Comparison of ENCODE assay signal across 8 cellular contexts in genomic region chr6:28217890-28218289, GRCh38. TPM values are rescaled to one million over a fixed set of nuclear protein-coding genes. Genes with fewer than 3 reads are reported as not detected.
A peak's percentile ranks its signal among the peaks of the same experiment; 100 is the strongest.
DNase-seq lines count a peak whose midpoint lies in the region; ATAC-seq and TF ChIP-seq lines count a peak whose summit lies in the region.

No MANE protein-coding gene starts in this region.

- H3K36me3 Mint-ChIP-seq in Calu3 (ENCODE audit: insufficient read depth, unreplicated experiment) (peaks cover 22% of the 10 kb centered on the region), brain (no peaks in the 10 kb centered on the region)
- H3K36me3 Mint-ChIP-seq in CD4-positive, alpha-beta T cell (ENCODE audit: low read depth): no peaks in the 10 kb centered on the region

- H2BK15ac ChIP-seq in neuronal stem cell (ENCODE audit: low read length): no peak overlapping the region

- no peaks in the 10 kb centered on the region for H3K79me1 ChIP-seq in neuronal stem cell (ENCODE audit: low read depth, low read length)

- no peak for ATAC-seq in GM18909 (IDR thresholded peaks at IDR 0.05; ENCODE audit: poor library complexity, unreplicated experiment)
- no peak for ATAC-seq in CD4-positive, alpha-beta T cell (ENCODE audit: poor library complexity)

- no peak overlapping the region for H3K18ac ChIP-seq in neuronal stem cell (ENCODE audit: low read length)

- no peak overlapping the region for H3K14ac ChIP-seq in neuronal stem cell (ENCODE audit: low read length)

- H3K4me3 Mint-ChIP-seq in Calu3 (ENCODE audit: low read depth, unreplicated experiment) (peak overlapping the region; percentile 72), brain (peak overlapping the region; percentile 27 to 93 (median 87))
- no peak overlapping the region for H3K4me3 Mint-ChIP-seq in CD4-positive, alpha-beta T cell

- H4K91ac ChIP-seq in neuronal stem cell (ENCODE audit: low read depth, low read length, poor library complexity): no peak overlapping the region

- H3K27ac ChIP-seq in HUES64 (ENCODE audit: low read depth, low read length): no peak overlapping the region
- H3K27ac ChIP-seq in neuronal stem cell (replicated peaks; ENCODE audit: low read length): no peak overlapping the region
- no peak overlapping the region for H3K27ac ChIP-seq in CD4-positive, alpha-beta T cell (ENCODE audit: low read depth, low read length)

- H3K4me3 ChIP-seq in HUES64 (ENCODE audit: low read length) (peak overlapping the region; percentile 70), neuronal stem cell (ENCODE audit: low read length in 2 of 2) (no peak overlapping the region)

- CTCF ChIA-PET in Calu3 (lab: Charles Lee): interaction anchor here (0.6 to 0.7 kb wide), 2 partner anchors 19 to 39 kb away, joined by 3 to 4 read pairs; no protein-coding TSS in a partner anchor
- CTCF ChIA-PET in CD4-positive, alpha-beta T cell (lab: Charles Lee): interaction anchor here (0.7 kb wide), 1 partner anchor 840 kb away, joined by 3 read pairs; no protein-coding TSS in a partner anchor

- no peak overlapping the region for H2BK120ac ChIP-seq in neuronal stem cell (ENCODE audit: low read depth, low read length)

- TF ChIP-seq CTCF in Calu3 (IDR thresholded peaks at IDR 0.05; ENCODE audit: unreplicated experiment): no peak
- TF ChIP-seq CTCF in brain (conservative IDR thresholded peaks at IDR 0.05): no peak
- no peak for TF ChIP-seq CTCF in CD4-positive, alpha-beta T cell (IDR thresholded peaks at IDR 0.05)

- H3K9ac ChIP-seq in HUES64 (ENCODE audit: low read depth, low read length) (no peak overlapping the region), neuronal stem cell (ENCODE audit: low read depth, low read length, poor library complexity) (peak overlapping the region; percentile 2)

- 91% methylated on average over 12 of the region's 12 CpGs for WGBS in HUES64
- WGBS in neuronal stem cell (ENCODE audit: extremely low coverage in 2 of 2, insufficient read length in 2 of 2, insufficient replicate concordance in 1 of 2), 2 donors: no CpG with 5 or more reads among the region's 12 CpGs

- H3K36me3 ChIP-seq in HUES64 (ENCODE audit: insufficient read depth, low read length) (no peaks in the 10 kb centered on the region), neuronal stem cell (replicated peaks in 1 of 2; ENCODE audit: control insufficient read depth in 2 of 2, insufficient read depth in 2 of 2, low read length in 2 of 2) (no peaks in the 10 kb centered on the region)

- H2AK5ac ChIP-seq in neuronal stem cell (ENCODE audit: low read depth, low read length): peak overlapping the region; percentile 73

- H3K4me1 Mint-ChIP-seq in Calu3 (ENCODE audit: low read depth, unreplicated experiment): peaks cover 6% of the 10 kb centered on the region
- peaks cover 14% of the 10 kb centered on the region for H3K4me1 Mint-ChIP-seq in brain
- peaks cover 10% of the 10 kb centered on the region for H3K4me1 Mint-ChIP-seq in CD4-positive, alpha-beta T cell (ENCODE audit: low read depth)

- H3K4me2 ChIP-seq in neuronal stem cell (ENCODE audit: insufficient read depth, low read length, poor library complexity, severe bottlenecking): peak overlapping the region; percentile 61

- H3K27ac Mint-ChIP-seq in Calu3 (ENCODE audit: unreplicated experiment) (no peak overlapping the region), brain (no peak overlapping the region)
- H3K27ac Mint-ChIP-seq in CD4-positive, alpha-beta T cell: no peak overlapping the region

- H3K9me3 Mint-ChIP-seq in Calu3 (ENCODE audit: low read depth, unreplicated experiment) (no peaks in the 10 kb centered on the region), brain (peaks cover 0 to 6% (median 0%) of the 10 kb centered on the region in 5 experiments)
- H3K9me3 Mint-ChIP-seq in CD4-positive, alpha-beta T cell: no peaks in the 10 kb centered on the region

- POLR2A ChIA-PET in CD4-positive, alpha-beta T cell (lab: Charles Lee): no interaction called here

- intact Hi-C loops in Calu3 (cut with micrococcal nuclease; ENCODE audit: unreplicated experiment): loop anchor here (10.0 kb wide), 1 partner anchor 203 kb away; no protein-coding TSS in a partner anchor
- intact Hi-C loops in CD4-positive, alpha-beta T cell (cut with DNase I, micrococcal nuclease): no loop called here

- BruUV-seq in Calu3 (replicated peaks; lab: Mats Ljungman, UMichigan): no TSS peak

- no peak overlapping the region for H4K8ac ChIP-seq in neuronal stem cell (ENCODE audit: low read depth, low read length)

- H3K27me3 ChIP-seq in HUES64 (ENCODE audit: insufficient read depth, low read length) (peaks cover 82% of the 10 kb centered on the region), neuronal stem cell (ENCODE audit: control insufficient read depth in 3 of 3, insufficient read depth in 3 of 3, low read depth in 1 of 3, low read length in 3 of 3) (peaks cover 0 to 83% (median 9%) of the 10 kb centered on the region in 3 experiments)
- peaks cover 83% of the 10 kb centered on the region for H3K27me3 ChIP-seq in CD4-positive, alpha-beta T cell (ENCODE audit: control insufficient read depth, insufficient read depth, low read length)

- H3K27me3 Mint-ChIP-seq in Calu3 (ENCODE audit: unreplicated experiment) (no peaks in the 10 kb centered on the region), brain (peaks cover 88% of the 10 kb centered on the region)
- peaks cover 97% of the 10 kb centered on the region for H3K27me3 Mint-ChIP-seq in CD4-positive, alpha-beta T cell

- peak overlapping the region; percentile 93 for H2AFZ ChIP-seq in neuronal stem cell (ENCODE audit: low read length)

- peaks cover 7% of the 10 kb centered on the region; the same call in 1 of the 2 replicates for H3K4me1 ChIP-seq in HUES64 (ENCODE audit: insufficient read depth, low read length)
- H3K4me1 ChIP-seq in neuronal stem cell (ENCODE audit: control insufficient read depth in 2 of 2, insufficient read depth in 1 of 2, low read depth in 1 of 2, low read length in 2 of 2): peaks cover 2 to 3% of the 10 kb centered on the region in 2 donors

- H3K9me3 ChIP-seq in HUES64 (ENCODE audit: insufficient read depth, low read depth, low read length) (no peaks in the 10 kb centered on the region), neuronal stem cell (replicated peaks in 1 of 2; ENCODE audit: control insufficient read depth in 2 of 2, insufficient read depth in 1 of 2, low read depth in 1 of 2, low read length in 2 of 2) (peaks cover 0 to 3% of the 10 kb centered on the region in 2 donors)
- no peaks in the 10 kb centered on the region for H3K9me3 ChIP-seq in CD4-positive, alpha-beta T cell (ENCODE audit: control insufficient read depth, low read length)

- no peak for DNase-seq in Calu3
- no peak for DNase-seq in neuronal stem cell (ENCODE audit: low spot score)
- no peak for DNase-seq in CD4-positive, alpha-beta T cell
- DNase-seq in OCI-M2 (lab: John Stamatoyannopoulos, UW; ENCODE audit: unreplicated experiment): no peak
- DNase-seq in RKO (ENCODE audit: low spot score): no peak

- no peak overlapping the region for H3K4ac ChIP-seq in neuronal stem cell (ENCODE audit: low read length)

- H2BK5ac ChIP-seq in neuronal stem cell (ENCODE audit: low read length): peak overlapping the region; percentile 71

- no peak overlapping the region for H3K23ac ChIP-seq in neuronal stem cell (ENCODE audit: low read depth, low read length, poor library complexity)

- no peak overlapping the region for H2BK12ac ChIP-seq in neuronal stem cell (ENCODE audit: low read length)

RNA-seq across cellular contexts. Expression of gene ZSCAN9, which starts 7.2 kb away (rescaled TPM):
- 24.6 and 25.8 TPM in 2 replicates for total RNA-seq in Calu3 (2022)
- polyA plus RNA-seq in HUES64 (2013, experiment 1 of 2): 11.2 TPM
- polyA plus RNA-seq in HUES64 (2013, experiment 2 of 2): 13.0 TPM
- polyA plus RNA-seq in brain (ENCODE audit: insufficient read depth, low read depth, low replicate concordance): 23.9 TPM
- 15.8 TPM for polyA plus RNA-seq in neuronal stem cell (2013, experiment 1 of 2)
- polyA plus RNA-seq in neuronal stem cell (2013, experiment 2 of 2): 16.0 TPM
- under 1 TPM; 0.85 to 0.89 TPM for total RNA-seq in CD4-positive, alpha-beta T cell

RNA-seq across cellular contexts. Expression of gene ZKSCAN4, which starts 34.2 kb away (rescaled TPM):
- total RNA-seq in Calu3 (2022): 6.1 and 6.7 TPM in 2 replicates
- polyA plus RNA-seq in HUES64 (2013, experiment 1 of 2): 4.5 TPM
- polyA plus RNA-seq in HUES64 (2013, experiment 2 of 2): 4.9 TPM
- polyA plus RNA-seq in brain (ENCODE audit: insufficient read depth, low read depth, low replicate concordance): 5.3 TPM
- polyA plus RNA-seq in neuronal stem cell (2013, experiment 1 of 2): 3.5 TPM
- 3.7 TPM for polyA plus RNA-seq in neuronal stem cell (2013, experiment 2 of 2)
- 1 to 10 TPM in 1 of 2 experiments, under 1 TPM in 1; 0.84 to 1.6 TPM for total RNA-seq in CD4-positive, alpha-beta T cell

RNA-seq across cellular contexts. Expression of gene NKAPL, which starts 41.2 kb away (rescaled TPM):
- total RNA-seq in Calu3 (2022): not detected in 2 replicates
- not detected for polyA plus RNA-seq in HUES64 (2013, experiment 1 of 2)
- polyA plus RNA-seq in HUES64 (2013, experiment 2 of 2): not detected
- 1.1 TPM for polyA plus RNA-seq in brain (ENCODE audit: insufficient read depth, low read depth, low replicate concordance)
- polyA plus RNA-seq in neuronal stem cell (2013, experiment 1 of 2): 0.03 TPM
- 0.03 TPM for polyA plus RNA-seq in neuronal stem cell (2013, experiment 2 of 2)
- total RNA-seq in CD4-positive, alpha-beta T cell: not detected

RNA-seq across cellular contexts. Expression of gene ZSCAN26, which starts 49.1 kb away (rescaled TPM):
- total RNA-seq in Calu3 (2022): 13.1 and 14.2 TPM in 2 replicates
- polyA plus RNA-seq in HUES64 (2013, experiment 1 of 2): 11.5 TPM
- polyA plus RNA-seq in HUES64 (2013, experiment 2 of 2): 11.2 TPM
- 10.5 TPM for polyA plus RNA-seq in brain (ENCODE audit: insufficient read depth, low read depth, low replicate concordance)
- 17.4 TPM for polyA plus RNA-seq in neuronal stem cell (2013, experiment 1 of 2)
- polyA plus RNA-seq in neuronal stem cell (2013, experiment 2 of 2): 17.1 TPM
- 1 to 10 TPM; 6.2 to 8.0 TPM for total RNA-seq in CD4-positive, alpha-beta T cell

Comparison
In these comparisons a context has a peak if more than half of its experiments do, and no peak if none do; other contexts are left out.
1. RNA of gene ZSCAN9, which starts 7.2 kb away (total RNA-seq): 24.6 to 25.8 TPM in Calu3; 0.85 to 0.89 TPM in CD4-positive, alpha-beta T cell; every median in the first group is over 10 times any median in the second.